9 cellular contexts compared by ENCODE assay signal in genomic region chr17:77434136-77435114, GRCh38.
DNase-seq lines count a peak whose midpoint lies in the region; ATAC-seq and TF ChIP-seq lines count a peak whose summit lies in the region.
"Had no signal": no experiment of that assay in that cellular context is flagged by ENCODE, and none has a peak within 500 bp of the region (broad histone marks: within the 10 kb centered on the region; RNA-seq: fewer than 3 reads in every experiment).

No MANE protein-coding gene starts in this region.

- POLR2A ChIA-PET in AG04450 (lab: Yijun Ruan, JAX): interaction anchor here (0.7 to 2.1 kb wide), 4 partner anchors 11 to 524 kb away, joined by 3 to 8 read pairs (median 7); partner anchors contain the start of gene TNRC6C

- H3K27ac ChIP-seq in AG04450 (ENCODE audit: low read depth, low read length) (peak overlapping the region; percentile 52), angular gyrus (ENCODE audit: low read depth, low read length) (peak overlapping the region; percentile 13)

- DNase-seq in AG04450 (ENCODE audit: low read depth, low spot score) (no peak), HFFc6 (no peak), GM19240 (ENCODE audit: insufficient read length, low spot score) (no peak), iPS-NIHi7 (ENCODE audit: extremely low spot score) (no peak), NCI-H526 treated with DMSO at 0.1 percent for 48 hours (lab: John Stamatoyannopoulos, UW) (no peak)
- DNase-seq in natural killer cell treated with Interleukin-12 subunit alpha and Interleukin-12 subunit beta and Interleukin-15 and Interleukin-18, amount 100 ng/mL, for 72 hours (ENCODE audit: low spot score): no peak
- DNase-seq: NCI-H1092 had no signal

- H3K4me1 Mint-ChIP-seq in HFFc6 (ENCODE audit: low read depth): peaks cover 95% of the 10 kb centered on the region
- H3K4me1 Mint-ChIP-seq in natural killer cell treated with Interleukin-12 subunit alpha and Interleukin-12 subunit beta and Interleukin-15 and Interleukin-18, amount 100 ng/mL, for 72 hours (ENCODE audit: low read depth in 2 of 2): peaks cover 26 to 55% of the 10 kb centered on the region in 2 donors

- H3K9me3 Mint-ChIP-seq in HFFc6: no peaks in the 10 kb centered on the region
- no peaks in the 10 kb centered on the region for H3K9me3 Mint-ChIP-seq in natural killer cell treated with Interleukin-12 subunit alpha and Interleukin-12 subunit beta and Interleukin-15 and Interleukin-18, amount 100 ng/mL, for 72 hours

- no peak for ATAC-seq in natural killer cell treated with Interleukin-12 subunit alpha and Interleukin-12 subunit beta and Interleukin-15 and Interleukin-18, amount 100 ng/mL, for 72 hours
- ATAC-seq in HG03432 (IDR thresholded peaks at IDR 0.05; ENCODE audit: unreplicated experiment): no peak

- H3K27me3 Mint-ChIP-seq in HFFc6 (ENCODE audit: insufficient read depth): peaks cover 5% of the 10 kb centered on the region
- H3K27me3 Mint-ChIP-seq in natural killer cell treated with Interleukin-12 subunit alpha and Interleukin-12 subunit beta and Interleukin-15 and Interleukin-18, amount 100 ng/mL, for 72 hours: no peaks in the 10 kb centered on the region

- CTCF ChIA-PET in AG04450 (lab: Charles Lee): interaction anchor here (1.3 kb wide), 1 partner anchor 111 kb away, joined by 3 read pairs; no protein-coding TSS in a partner anchor

- H3K9me3 ChIP-seq in AG04450 (ENCODE audit: control insufficient read depth, insufficient read depth, low read length): no peaks in the 10 kb centered on the region

- peak overlapping the region; percentile 77 for H3K4me3 Mint-ChIP-seq in HFFc6
- H3K4me3 Mint-ChIP-seq in natural killer cell treated with Interleukin-12 subunit alpha and Interleukin-12 subunit beta and Interleukin-15 and Interleukin-18, amount 100 ng/mL, for 72 hours: peak overlapping the region; percentile 6

- peak overlapping the region; percentile 10; the same call in 1 of the 2 replicates for H3K4me3 ChIP-seq in AG04450 (ENCODE audit: low read depth, low read length)

- no peak for TF ChIP-seq CTCF in AG04450 (IDR thresholded peaks at IDR 0.05; ENCODE audit: low read depth, low read length)
- no peak for TF ChIP-seq CTCF in HFFc6 (IDR thresholded peaks at IDR 0.05)

- H3K27ac Mint-ChIP-seq in HFFc6: peak overlapping the region; percentile 87
- H3K27ac Mint-ChIP-seq in natural killer cell treated with Interleukin-12 subunit alpha and Interleukin-12 subunit beta and Interleukin-15 and Interleukin-18, amount 100 ng/mL, for 72 hours: no peak overlapping the region

- no peaks in the 10 kb centered on the region for H3K36me3 Mint-ChIP-seq in HFFc6 (ENCODE audit: low read depth)
- no peaks in the 10 kb centered on the region for H3K36me3 Mint-ChIP-seq in natural killer cell treated with Interleukin-12 subunit alpha and Interleukin-12 subunit beta and Interleukin-15 and Interleukin-18, amount 100 ng/mL, for 72 hours

- H3K27me3 ChIP-seq in AG04450 (ENCODE audit: control insufficient read depth, insufficient read depth, low read length): no peaks in the 10 kb centered on the region
